ENCODE assay signal across 16 cellular contexts in the genomic region with DNA sequence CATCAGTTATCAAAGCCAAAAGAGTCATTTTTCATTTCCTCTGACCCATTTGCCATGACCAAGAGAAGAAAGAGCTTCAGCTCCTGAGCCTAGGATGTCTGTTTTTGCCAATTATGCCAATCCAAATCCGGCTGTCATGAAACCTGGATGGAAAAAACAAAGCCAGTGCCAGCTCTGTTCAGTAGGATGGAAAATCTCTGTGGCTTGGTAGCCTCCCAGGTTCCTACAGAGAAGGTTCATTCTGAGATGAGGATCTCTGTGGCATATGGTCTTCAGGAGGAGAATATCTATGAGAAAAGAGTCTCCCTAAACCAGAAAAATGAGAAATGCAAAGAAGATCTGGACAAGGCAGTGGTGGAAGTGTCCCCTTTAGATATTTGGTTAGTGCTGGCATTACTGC.
DNase-seq lines count a peak whose midpoint lies in the region; ATAC-seq and TF ChIP-seq lines count a peak whose summit lies in the region.
"Had no signal": no experiment of that assay in that cellular context is flagged by ENCODE, and none has a peak within 500 bp of the region (broad histone marks: within the 10 kb centered on the region; RNA-seq: fewer than 3 reads in every experiment).

No MANE protein-coding gene starts in this region.

- no peaks in the 10 kb centered on the region for H3K9me2 ChIP-seq in OCI-LY1 (ENCODE audit: low read depth, low read length)
- H3K9me2 ChIP-seq in PC-9 (ENCODE audit: insufficient read depth) = no peaks in the 10 kb centered on the region

- H3K4me3 ChIP-seq in OCI-LY1 (ENCODE audit: low read depth, low read length, poor library complexity, severe bottlenecking) (no peak overlapping the region), PC-9 (no peak overlapping the region)
- H3K4me3 ChIP-seq: GM23248 had no signal

- intact Hi-C loops in PC-9 (cut with micrococcal nuclease; ENCODE audit: unreplicated experiment) = no loop called here
- intact Hi-C loops in sciatic nerve (cut with DNase I) = no loop called here

- no peak overlapping the region for H3K4me3 Mint-ChIP-seq in stimulated activated effector memory CD8-positive, alpha-beta T cell treated with anti-CD3 and anti-CD28 coated beads, Interleukin-12 subunit alpha, Interleukin-12 subunit beta, amount 100 ng/mL, for 72 hours
- H3K4me3 Mint-ChIP-seq: CD4-positive, alpha-beta memory T cell had no signal

- no peak overlapping the region for H3K9ac ChIP-seq in OCI-LY1 (ENCODE audit: low read length)
- H3K9ac ChIP-seq: GM23248 had no signal

- H3K4me1 ChIP-seq in OCI-LY1 (ENCODE audit: insufficient read depth, low read length, severe bottlenecking) (peaks cover 40% of the 10 kb centered on the region), PC-9 (replicated peaks; ENCODE audit: insufficient read depth) (no peaks in the 10 kb centered on the region)

- DNase-seq in NCI-H1694 treated with DMSO at 0.1 percent for 48 hours (lab: John Stamatoyannopoulos, UW) (peak; percentile 90), cerebellar cortex (ENCODE audit: low spot score) (peak; percentile 99), pons (ENCODE audit: low spot score) (peak; percentile 22), PC-9 (no peak), sciatic nerve (ENCODE audit: low spot score) (no peak)
- no peak for DNase-seq in stimulated activated effector memory CD8-positive, alpha-beta T cell treated with anti-CD3 and anti-CD28 coated beads, Interleukin-12 subunit alpha, Interleukin-12 subunit beta, amount 100 ng/mL, for 72 hours (ENCODE audit: low spot score in 2 of 2)
- DNase-seq: Calu3; CD4-positive, alpha-beta memory T cell; COR-L47; DMS53; DMS79 treated with DMSO at 0.1 percent for 48 hours; GM23248; H7; HCEC 1CT had no signal

- H3K4me2 ChIP-seq in OCI-LY1 (ENCODE audit: low read length) (no peak overlapping the region), PC-9 (no peak overlapping the region)

- no peaks in the 10 kb centered on the region; the same call in 1 of the 2 replicates for H3K36me3 ChIP-seq in OCI-LY1 (ENCODE audit: insufficient read depth, low read length)
- H3K36me3 ChIP-seq in PC-9 (ENCODE audit: low read depth) = no peaks in the 10 kb centered on the region

- no peak overlapping the region for H2AFZ ChIP-seq in OCI-LY1 (ENCODE audit: low read length)
- H2AFZ ChIP-seq in PC-9 = no peak overlapping the region
- H2AFZ ChIP-seq: GM23248 had no signal

- no peaks in the 10 kb centered on the region for H3K27me3 ChIP-seq in OCI-LY1 (ENCODE audit: insufficient read depth, low read length)
- no peaks in the 10 kb centered on the region for H3K27me3 ChIP-seq in PC-9 (ENCODE audit: insufficient read depth, low read depth)

- POLR2A ChIA-PET in PC-9 (lab: Charles Lee; ENCODE audit: unreplicated experiment) = no interaction called here

- H3K27ac ChIP-seq in OCI-LY1 (ENCODE audit: low read depth, low read length, poor library complexity, severe bottlenecking) (peak overlapping the region; percentile 1), PC-9 (no peak overlapping the region)
- H3K27ac ChIP-seq: GM23248 had no signal

- BruUV-seq in PC-9 (replicated peaks; lab: Mats Ljungman, UMichigan) = no TSS peak

- H3K27ac Mint-ChIP-seq in stimulated activated effector memory CD8-positive, alpha-beta T cell treated with anti-CD3 and anti-CD28 coated beads, Interleukin-12 subunit alpha, Interleukin-12 subunit beta, amount 100 ng/mL, for 72 hours = no peak overlapping the region
- H3K27ac Mint-ChIP-seq: CD4-positive, alpha-beta memory T cell had no signal

- no peaks in the 10 kb centered on the region for H3K36me3 Mint-ChIP-seq in stimulated activated effector memory CD8-positive, alpha-beta T cell treated with anti-CD3 and anti-CD28 coated beads, Interleukin-12 subunit alpha, Interleukin-12 subunit beta, amount 100 ng/mL, for 72 hours
- H3K36me3 Mint-ChIP-seq: CD4-positive, alpha-beta memory T cell had no signal

- H3K79me2 ChIP-seq in OCI-LY1 (ENCODE audit: insufficient read depth, low read length) (no peaks in the 10 kb centered on the region), PC-9 (ENCODE audit: low read depth) (no peaks in the 10 kb centered on the region)

- H3K9me3 Mint-ChIP-seq in stimulated activated effector memory CD8-positive, alpha-beta T cell treated with anti-CD3 and anti-CD28 coated beads, Interleukin-12 subunit alpha, Interleukin-12 subunit beta, amount 100 ng/mL, for 72 hours = peaks cover 24% of the 10 kb centered on the region

- H3F3A ChIP-seq in OCI-LY1 (ENCODE audit: insufficient read depth, low read length) (no peaks in the 10 kb centered on the region), PC-9 (ENCODE audit: insufficient read depth, low read depth) (no peaks in the 10 kb centered on the region)

- H4K20me1 ChIP-seq in OCI-LY1 (ENCODE audit: insufficient read depth, low read length) (no peaks in the 10 kb centered on the region), PC-9 (ENCODE audit: insufficient read depth) (no peaks in the 10 kb centered on the region)

- H3K9me3 ChIP-seq in OCI-LY1 (ENCODE audit: low read length) (peaks cover 3% of the 10 kb centered on the region; the same call in 1 of the 2 replicates), PC-9 (ENCODE audit: insufficient read depth, low read depth) (no peaks in the 10 kb centered on the region)

- ATAC-seq in GM18873 (IDR thresholded peaks at IDR 0.05; ENCODE audit: low FRiP score, unreplicated experiment) (no peak), sciatic nerve (no peak)
- ATAC-seq in stimulated activated effector memory CD8-positive, alpha-beta T cell treated with anti-CD3 and anti-CD28 coated beads, Interleukin-12 subunit alpha, Interleukin-12 subunit beta, amount 100 ng/mL, for 72 hours = no peak

- CTCF ChIA-PET in PC-9 (lab: Charles Lee) = no interaction called here

- H3K4me1 Mint-ChIP-seq in stimulated activated effector memory CD8-positive, alpha-beta T cell treated with anti-CD3 and anti-CD28 coated beads, Interleukin-12 subunit alpha, Interleukin-12 subunit beta, amount 100 ng/mL, for 72 hours = no peaks in the 10 kb centered on the region
- H3K4me1 Mint-ChIP-seq: CD4-positive, alpha-beta memory T cell had no signal

- no peak for TF ChIP-seq CTCF in OCI-LY1 (IDR thresholded peaks at IDR 0.05; ENCODE audit: low read length)
- TF ChIP-seq CTCF in PC-9 (conservative IDR thresholded peaks at IDR 0.05) = no peak

Comparison
In these comparisons a context has a peak if more than half of its experiments do, and no peak if none do; other contexts are left out.
1. DNase-seq: peak in NCI-H1694 treated with DMSO at 0.1 percent for 48 hours (single experiment), cerebellar cortex (single experiment) and pons (single experiment); none in PC-9 (0 of 2), sciatic nerve (single experiment) and stimulated activated effector memory CD8-positive, alpha-beta T cell treated with anti-CD3 and anti-CD28 coated beads, Interleukin-12 subunit alpha, Interleukin-12 subunit beta, amount 100 ng/mL, for 72 hours (0 of 2).